ENCODE assay signal across 1 cellular context in the genomic region with DNA sequence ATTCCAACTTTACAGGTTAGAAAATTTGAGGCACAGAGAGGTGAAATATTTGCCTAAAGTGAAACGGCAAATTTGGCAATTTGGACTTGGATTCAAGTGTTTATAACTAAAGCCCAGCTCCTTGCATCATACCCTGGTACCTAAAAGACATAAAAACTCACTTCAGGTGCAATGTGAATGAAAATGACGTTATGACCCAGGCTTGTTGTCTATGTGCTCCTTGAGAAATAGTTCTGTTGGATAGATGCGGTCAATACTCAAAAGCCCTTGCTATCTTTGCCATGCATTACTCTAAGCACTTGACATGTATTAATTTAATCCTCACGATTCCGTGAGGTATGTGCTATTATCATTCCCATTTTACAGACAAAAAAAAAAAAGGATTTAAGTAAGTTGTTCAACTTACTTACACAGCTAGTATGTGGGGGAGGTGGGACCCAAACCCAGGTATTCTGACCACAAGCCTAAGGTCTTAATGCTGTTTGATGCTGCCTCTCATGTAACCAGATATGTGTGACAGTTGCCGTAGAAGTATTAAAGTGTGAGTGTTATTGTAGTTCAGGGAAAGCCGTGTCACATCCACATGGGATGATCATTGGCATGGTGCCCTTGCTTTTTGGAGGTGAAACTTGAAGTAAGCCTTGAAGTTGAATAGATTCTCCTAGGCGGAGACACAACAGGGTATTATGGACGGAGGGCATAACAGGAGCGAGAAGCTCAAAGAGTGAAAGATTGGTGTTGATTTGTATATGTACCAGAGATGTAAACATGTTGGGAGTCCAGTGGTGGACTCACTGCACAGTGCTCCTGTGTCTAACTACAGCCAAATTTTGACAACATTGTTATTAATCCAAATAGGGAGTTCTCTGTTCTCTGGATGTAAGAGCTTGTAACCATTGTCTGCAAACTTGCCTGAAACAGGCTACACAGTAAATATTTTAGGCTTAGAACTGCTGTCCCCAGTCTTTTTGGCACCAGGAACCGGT.
TF ChIP-seq lines count a peak whose summit lies in the region.

No MANE protein-coding gene starts in this region.

TF ChIP-seq in HEK293T, 16 proteins besides CTCF, POLR2A, EP300 and RAD21 (continued from another document):
- TF ChIP-seq, protein P1, sequence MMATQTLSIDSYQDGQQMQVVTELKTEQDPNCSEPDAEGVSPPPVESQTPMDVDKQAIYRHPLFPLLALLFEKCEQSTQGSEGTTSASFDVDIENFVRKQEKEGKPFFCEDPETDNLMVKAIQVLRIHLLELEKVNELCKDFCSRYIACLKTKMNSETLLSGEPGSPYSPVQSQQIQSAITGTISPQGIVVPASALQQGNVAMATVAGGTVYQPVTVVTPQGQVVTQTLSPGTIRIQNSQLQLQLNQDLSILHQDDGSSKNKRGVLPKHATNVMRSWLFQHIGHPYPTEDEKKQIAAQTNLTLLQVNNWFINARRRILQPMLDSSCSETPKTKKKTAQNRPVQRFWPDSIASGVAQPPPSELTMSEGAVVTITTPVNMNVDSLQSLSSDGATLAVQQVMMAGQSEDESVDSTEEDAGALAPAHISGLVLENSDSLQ (IDR thresholded peaks at IDR 0.05): no peak
- TF ChIP-seq CTBP1 (IDR thresholded peaks at IDR 0.05; ENCODE audit: borderline replicate concordance) (no peak), L3MBTL2 (conservative IDR thresholded peaks at IDR 0.05) (no peak), ARNT (IDR thresholded peaks at IDR 0.05) (no peak), HDGF (IDR thresholded peaks at IDR 0.05; ENCODE audit: borderline replicate concordance) (no peak)
